Comparison of ENCODE assay signal across 1 cellular context in genomic region chr12:14769837-14770494, GRCh38.
TF ChIP-seq lines count a peak whose summit lies in the region.

No MANE protein-coding gene starts in this region.

TF ChIP-seq in HEK293, 187 proteins besides CTCF, POLR2A, EP300 and RAD21 (continued from another document):
- TF ChIP-seq ZNF501 (tag by site-specific recombination; IDR thresholded peaks at IDR 0.05): peak; percentile 57; the same call in 1 of the 2 replicates
- peak; percentile 80 for TF ChIP-seq ZNF600 (tag by site-specific recombination; IDR thresholded peaks at IDR 0.05)
- TF ChIP-seq ZSCAN30 (tag by site-specific recombination; IDR thresholded peaks at IDR 0.05): 0 out of 2 replicates have a peak, but pooled peaks have one; percentile 14
- peak; percentile 96 for TF ChIP-seq ZNF335 (tag by site-specific recombination; conservative IDR thresholded peaks at IDR 0.05)
- no peak for TF ChIP-seq ZNF707 (tag by site-specific recombination; IDR thresholded peaks at IDR 0.05)
- no peak for TF ChIP-seq ZNF596 (tag by site-specific recombination; IDR thresholded peaks at IDR 0.05)
- no peak for TF ChIP-seq PRDM1 (tag by site-specific recombination; IDR thresholded peaks at IDR 0.05)
- TF ChIP-seq ZNF677 (tag by site-specific recombination; IDR thresholded peaks at IDR 0.05): no peak
- TF ChIP-seq YY2 (tag by site-specific recombination; IDR thresholded peaks at IDR 0.05): no peak
- TF ChIP-seq ZNF211 (tag by site-specific recombination; IDR thresholded peaks at IDR 0.05; ENCODE audit: low read depth): no peak
- no peak for TF ChIP-seq ZNF292 (tag by site-specific recombination; IDR thresholded peaks at IDR 0.05; ENCODE audit: borderline replicate concordance, low read depth)
- TF ChIP-seq ZNF10 (tag by site-specific recombination; IDR thresholded peaks at IDR 0.05): peak; percentile 10; the same call in 1 of the 2 replicates
- TF ChIP-seq ZSCAN23 (tag by site-specific recombination; IDR thresholded peaks at IDR 0.05): no peak
- TF ChIP-seq ZNF174 (tag by site-specific recombination; IDR thresholded peaks at IDR 0.05): no peak
- TF ChIP-seq ZNF488 (tag by site-specific recombination; IDR thresholded peaks at IDR 0.05): no peak
- peak; percentile 38 for TF ChIP-seq SP7 (tag by site-specific recombination; IDR thresholded peaks at IDR 0.05)
- no peak for TF ChIP-seq EGR2 (tag by site-specific recombination; IDR thresholded peaks at IDR 0.05; ENCODE audit: low read depth)
- TF ChIP-seq ZSCAN4 (tag by site-specific recombination; IDR thresholded peaks at IDR 0.05): no peak
- no peak for TF ChIP-seq ZBTB48 (tag by site-specific recombination; IDR thresholded peaks at IDR 0.05)
- no peak for TF ChIP-seq ZNF426 (tag by site-specific recombination; IDR thresholded peaks at IDR 0.05)
- TF ChIP-seq ZNF692 (tag by site-specific recombination; IDR thresholded peaks at IDR 0.05): peak; percentile 59; the same call in 1 of the 2 replicates
- 0 out of 2 replicates have a peak, but pooled peaks have one; percentile 42 for TF ChIP-seq PRDM2 (tag by site-specific recombination; IDR thresholded peaks at IDR 0.05; ENCODE audit: borderline replicate concordance)
